Comparison of ENCODE assay signal across 8 cellular contexts in genomic region chr1:85109475-85109874, GRCh38.
DNase-seq lines count a peak whose midpoint lies in the region; ATAC-seq and TF ChIP-seq lines count a peak whose summit lies in the region.

No MANE protein-coding gene starts in this region.

- no peaks in the 10 kb centered on the region for H3K9me3 ChIP-seq in NT2/D1 (ENCODE audit: insufficient read depth, low read length)
- H3K9me3 ChIP-seq in prostate gland: no peaks in the 10 kb centered on the region

- ATAC-seq in GM18868 (IDR thresholded peaks at IDR 0.05; ENCODE audit: unreplicated experiment): peak; percentile 94

- H3K36me3 ChIP-seq in NT2/D1 (ENCODE audit: insufficient read depth, insufficient read length, low read length): no peaks in the 10 kb centered on the region
- no peaks in the 10 kb centered on the region for H3K36me3 ChIP-seq in prostate gland

- no peak overlapping the region for H3K27ac Mint-ChIP-seq in activated T-helper 2 cell treated with anti-CD3 and anti-CD28 coated beads, Interferon-gamma antibody, Interleukin-2, Interleukin-4, amounts not matched to agents 10 μg/mL and 5 μg/mL and 100 μg/mL, durations not matched to agents 14 hours and 24 hours and 36 hours

- no peak for TF ChIP-seq POLR2A in prostate gland (IDR thresholded peaks at IDR 0.05)

- H3K4me1 Mint-ChIP-seq in activated T-helper 2 cell treated with anti-CD3 and anti-CD28 coated beads, Interferon-gamma antibody, Interleukin-2, Interleukin-4, amounts not matched to agents 10 μg/mL and 5 μg/mL and 100 μg/mL, durations not matched to agents 14 hours and 24 hours and 36 hours (ENCODE audit: low read depth): no peaks in the 10 kb centered on the region

- no peak overlapping the region for H3K4me3 ChIP-seq in NT2/D1 (ENCODE audit: insufficient read length, low read depth)
- H3K4me3 ChIP-seq in prostate gland: no peak overlapping the region

- intact Hi-C loops in prostate gland (cut with DNase I): loop anchor here (2.0 kb wide), 1 partner anchor 145 kb away; no protein-coding TSS in a partner anchor
- intact Hi-C loops in activated T-helper 2 cell treated with anti-CD3 and anti-CD28 coated beads, Interferon-gamma antibody, Interleukin-2, Interleukin-4, amounts not matched to agents 10 μg/mL and 5 μg/mL and 100 μg/mL, durations not matched to agents 14 hours and 24 hours and 36 hours (cut with micrococcal nuclease): loop anchor here (1.0 kb wide), 2 partner anchors 145 to 150 kb away; partner anchors contain the start of gene C1orf52

- TF ChIP-seq CTCF in prostate gland (IDR thresholded peaks at IDR 0.05): peak; percentile 52 to 83 (median 72)

- H3K9ac ChIP-seq in NT2/D1 (ENCODE audit: insufficient read length, low read depth): no peak overlapping the region

- peaks cover 21% of the 10 kb centered on the region for H3K27me3 Mint-ChIP-seq in activated T-helper 2 cell treated with anti-CD3 and anti-CD28 coated beads, Interferon-gamma antibody, Interleukin-2, Interleukin-4, amounts not matched to agents 10 μg/mL and 5 μg/mL and 100 μg/mL, durations not matched to agents 14 hours and 24 hours and 36 hours (ENCODE audit: low read depth)

- H3K36me3 Mint-ChIP-seq in activated T-helper 2 cell treated with anti-CD3 and anti-CD28 coated beads, Interferon-gamma antibody, Interleukin-2, Interleukin-4, amounts not matched to agents 10 μg/mL and 5 μg/mL and 100 μg/mL, durations not matched to agents 14 hours and 24 hours and 36 hours (ENCODE audit: low read depth): no peaks in the 10 kb centered on the region

- no peaks in the 10 kb centered on the region for H3K4me1 ChIP-seq in NT2/D1 (ENCODE audit: insufficient read depth, insufficient read length)
- H3K4me1 ChIP-seq in prostate gland (replicated peaks): no peaks in the 10 kb centered on the region

- no peak overlapping the region for H3K4me3 Mint-ChIP-seq in activated T-helper 2 cell treated with anti-CD3 and anti-CD28 coated beads, Interferon-gamma antibody, Interleukin-2, Interleukin-4, amounts not matched to agents 10 μg/mL and 5 μg/mL and 100 μg/mL, durations not matched to agents 14 hours and 24 hours and 36 hours (ENCODE audit: low read depth)

- no peaks in the 10 kb centered on the region for H3K9me3 Mint-ChIP-seq in activated T-helper 2 cell treated with anti-CD3 and anti-CD28 coated beads, Interferon-gamma antibody, Interleukin-2, Interleukin-4, amounts not matched to agents 10 μg/mL and 5 μg/mL and 100 μg/mL, durations not matched to agents 14 hours and 24 hours and 36 hours

- no peak overlapping the region for H3K27ac ChIP-seq in prostate gland

- DNase-seq in CD1c-positive myeloid dendritic cell (ENCODE audit: extremely low spot score) (peak; percentile 57), HS-27A (ENCODE audit: low read depth) (peak; percentile 40), NT2/D1 (ENCODE audit: low read depth, low spot score) (peak; percentile 75), glomerular visceral epithelial cell (ENCODE audit: extremely low spot score) (peak; percentile 70), prostate gland (ENCODE audit: low spot score) (peak; percentile 43)
- DNase-seq in activated naive CD4-positive, alpha-beta T cell treated with Interleukin-2 at 50 U/mL for 16 hours: peak; percentile 15
- DNase-seq in activated T-helper 2 cell treated with anti-CD3 and anti-CD28 coated beads, Interferon-gamma antibody, Interleukin-2, Interleukin-4, amounts not matched to agents 10 μg/mL and 5 μg/mL and 100 μg/mL, durations not matched to agents 14 hours and 24 hours and 36 hours (ENCODE audit: low spot score): no peak

- H3K27me3 ChIP-seq in NT2/D1 (ENCODE audit: insufficient read depth, insufficient read length) (no peaks in the 10 kb centered on the region), prostate gland (replicated peaks; ENCODE audit: insufficient read depth) (no peaks in the 10 kb centered on the region)
